Comparison of ENCODE assay signal across 10 cellular contexts in the genomic region with DNA sequence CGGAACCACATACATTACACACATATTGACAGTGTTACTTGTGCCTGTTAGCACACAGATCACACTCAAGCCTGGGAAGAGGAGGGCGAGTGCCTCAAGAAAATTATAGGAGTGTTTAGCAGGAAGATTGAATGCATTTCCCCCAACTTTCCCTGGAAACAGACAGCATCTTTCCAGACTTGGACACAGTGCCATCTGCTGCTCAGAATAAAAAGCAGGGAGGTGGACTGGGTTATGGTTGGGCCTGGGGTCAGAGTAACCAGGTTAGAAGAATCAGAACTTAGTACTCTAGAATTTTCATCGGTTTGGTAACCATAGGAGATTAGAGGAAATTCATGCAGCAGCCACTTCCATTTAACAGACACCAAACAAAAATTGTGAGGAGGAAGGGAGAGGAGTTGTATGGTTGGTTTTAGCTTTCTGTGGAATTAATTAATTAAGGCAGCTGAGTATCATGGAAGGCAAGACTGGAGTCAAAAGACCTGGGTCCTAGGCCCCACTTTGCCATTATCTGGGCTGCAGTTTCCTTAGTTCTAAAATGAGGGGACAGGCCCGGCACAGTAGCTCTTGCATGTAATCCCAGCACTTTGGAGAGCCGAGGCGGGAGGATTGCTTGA. TPM values are rescaled to one million over a fixed set of nuclear protein-coding genes. Genes with fewer than 3 reads are reported as not detected.
A peak's percentile ranks its signal among the peaks of the same experiment; 100 is the strongest.
DNase-seq lines count a peak whose midpoint lies in the region; ATAC-seq and TF ChIP-seq lines count a peak whose summit lies in the region.
"Had no signal": no experiment of that assay in that cellular context is flagged by ENCODE, and none has a peak within 500 bp of the region (broad histone marks: within the 10 kb centered on the region; RNA-seq: fewer than 3 reads in every experiment).

No MANE protein-coding gene starts in this region.

- no peaks in the 10 kb centered on the region for H3K9me3 ChIP-seq in tibial artery

- intact Hi-C loops in tibial artery (cut with DNase I; ENCODE audit: low total_unique reads): loop anchor here (5.0 kb wide), 1 partner anchor 274 kb away; no protein-coding TSS in a partner anchor

- CTCF ChIA-PET in RWPE1 (lab: Yijun Ruan, JAX): interaction anchor here (0.6 to 1.5 kb wide), 3 partner anchors 18 to 339 kb away, joined by 3 to 6 read pairs (median 4); no protein-coding TSS in a partner anchor

- H3K27me3 ChIP-seq in tibial artery: no peaks in the 10 kb centered on the region

- no peak overlapping the region for H3K27ac ChIP-seq in RWPE1
- no peak overlapping the region for H3K27ac ChIP-seq in tibial artery

- H3K36me3 ChIP-seq in tibial artery: no peaks in the 10 kb centered on the region

- H3K4me3 ChIP-seq in fibroblast of the aortic adventitia (ENCODE audit: low read depth, low read length): no peak overlapping the region
- H3K4me3 ChIP-seq in tibial artery: no peak overlapping the region

- POLR2A ChIA-PET in RWPE1 (lab: Yijun Ruan, JAX; ENCODE audit: low non-redundant PET): no interaction called here

- TF ChIP-seq CTCF in RWPE1 (conservative IDR thresholded peaks at IDR 0.05; ENCODE audit: low read depth) (peak; percentile 25), fibroblast of the aortic adventitia (IDR thresholded peaks at IDR 0.05; ENCODE audit: insufficient read depth, low read length) (peak; percentile 54), tibial artery (IDR thresholded peaks at IDR 0.05) (peak; percentile 54 to 58)

- H3K4me1 ChIP-seq in tibial artery: no peaks in the 10 kb centered on the region

- DNase-seq in NCI-H82 (lab: John Stamatoyannopoulos, UW): peak; percentile 23
- no peak for DNase-seq in NCI-H82 treated with DMSO at 0.1 percent for 48 hours (lab: John Stamatoyannopoulos, UW; ENCODE audit: unreplicated experiment)
- DNase-seq in RWPE1 (ENCODE audit: low spot score): peak; percentile 38
- peak; percentile 35 for DNase-seq in fibroblast of the aortic adventitia (ENCODE audit: low read depth)
- no peak for DNase-seq in tibial artery
- no peak for DNase-seq in EL
- DNase-seq: activated CD4-positive, alpha-beta T cell treated with anti-CD3 and anti-CD28 coated beads, Interleukin-2, amount 10 ng/mL, durations not matched to agents 24 days and 14 days; NCI-H1436 had no signal

- no peak for ATAC-seq in GM19397 (IDR thresholded peaks at IDR 0.05; ENCODE audit: unreplicated experiment)
- ATAC-seq in GM19035 (IDR thresholded peaks at IDR 0.05; ENCODE audit: unreplicated experiment): no peak

RNA-seq across cellular contexts. Expression of a gene that starts 43.4 kb away (rescaled TPM):
- total RNA-seq in fibroblast of the aortic adventitia (ENCODE audit: low replicate concordance): 107 and 157 TPM in 2 replicates

RNA-seq across cellular contexts. Expression of a gene that starts 55.1 kb away (rescaled TPM):
- 0.25 and 3.9 TPM in 2 replicates for total RNA-seq in fibroblast of the aortic adventitia (ENCODE audit: low replicate concordance)

Comparison
In these comparisons a context has a peak if more than half of its experiments do, and no peak if none do; other contexts are left out.
1. DNase-seq: peak in NCI-H82 (single experiment), RWPE1 (single experiment) and fibroblast of the aortic adventitia (single experiment); none in NCI-H82 treated with DMSO at 0.1 percent for 48 hours (single experiment), tibial artery (0 of 2) and EL (single experiment).
2. Peak in every context shown above with its lines, with median percentiles within 50 percentile points of each other: CTCF ChIP-seq.